In genomic region chr7:141294122-141294829, GRCh38 we compare ENCODE assay signal across 1 cellular context.
TF ChIP-seq lines count a peak whose summit lies in the region.

No MANE protein-coding gene starts in this region.

TF ChIP-seq in A549, 52 proteins besides CTCF, POLR2A, EP300 and RAD21 (continued from another document):
- TF ChIP-seq REST (IDR thresholded peaks at IDR 0.05) (no peak), HOXB13 (CRISPR knock-in tag; IDR thresholded peaks at IDR 0.05; ENCODE audit: low read depth) (no peak), ZC3H11A (IDR thresholded peaks at IDR 0.05) (no peak), MAFK (IDR thresholded peaks at IDR 0.05; ENCODE audit: partially characterized antibody) (peak; percentile 77), PHF8 (IDR thresholded peaks at IDR 0.05; ENCODE audit: borderline replicate concordance, low read depth) (no peak), TP53 (CRISPR knock-in tag; IDR thresholded peaks at IDR 0.05) (no peak), HDAC2 (IDR thresholded peaks at IDR 0.05) (no peak), KDM5A (IDR thresholded peaks at IDR 0.05) (no peak)
